In the genomic region with DNA sequence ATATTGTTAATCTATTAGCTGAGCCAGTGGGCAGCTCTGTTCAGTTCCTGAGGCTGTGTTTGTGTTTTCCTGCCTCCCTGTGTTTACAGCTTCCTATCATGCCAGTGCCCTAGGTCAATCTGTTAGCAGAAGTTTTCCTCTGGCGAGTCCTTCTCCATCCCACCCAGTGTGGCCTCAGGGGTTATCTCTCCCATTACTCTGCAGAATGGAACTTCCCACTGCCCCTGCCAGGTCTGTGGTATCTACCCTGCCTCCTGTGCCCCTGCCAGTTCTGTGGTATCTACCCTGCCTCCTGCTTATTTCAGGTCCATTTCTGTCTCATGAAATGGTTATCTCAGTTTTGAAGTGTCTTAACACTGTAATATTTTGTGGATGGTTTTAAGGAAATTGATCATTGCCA, we compare ENCODE assay signal across 25 cellular contexts.
DNase-seq lines count a peak whose midpoint lies in the region; ATAC-seq, FAIRE-seq and TF ChIP-seq lines count a peak whose summit lies in the region.
"Had no signal": no experiment of that assay in that cellular context is flagged by ENCODE, and none has a peak within 500 bp of the region (broad histone marks: within the 10 kb centered on the region; RNA-seq: fewer than 3 reads in every experiment).

No MANE protein-coding gene starts in this region.

- TF ChIP-seq POLR2A in A549 (IDR thresholded peaks at IDR 0.05; ENCODE audit: low read length) = no peak

- no peaks in the 10 kb centered on the region for H3K9me3 Mint-ChIP-seq in dendritic cell treated with granulocyte-macrophage colony-stimulating factor and Interleukin-4, amounts not matched to agents 40 ng/mL and 50 ng/mL, for 4 days
- H3K9me3 Mint-ChIP-seq: activated CD4-positive, alpha-beta memory T cell treated with anti-CD3 and anti-CD28 coated beads, Interleukin-2, amount 10 ng/mL, durations not matched to agents 7 days and 5 days; nephron; stimulated activated memory B cell treated with anti-CD40 and anti-IgM and Interleukin-4, amounts not matched to agents 10 μg/mL and 1 μg/mL and 100 μg/mL, for 72 hours had no signal

- H3K36me3 Mint-ChIP-seq in dendritic cell treated with granulocyte-macrophage colony-stimulating factor and Interleukin-4, amounts not matched to agents 40 ng/mL and 50 ng/mL, for 4 days (ENCODE audit: low read depth) = no peaks in the 10 kb centered on the region
- H3K36me3 Mint-ChIP-seq: stimulated activated memory B cell treated with anti-CD40 and anti-IgM and Interleukin-4, amounts not matched to agents 10 μg/mL and 1 μg/mL and 100 μg/mL, for 72 hours had no signal

- intact Hi-C loops in dendritic cell treated with granulocyte-macrophage colony-stimulating factor and Interleukin-4, amounts not matched to agents 40 ng/mL and 50 ng/mL, for 4 days (cut with micrococcal nuclease) = no loop called here

- no peak overlapping the region for H3K4me2 ChIP-seq in A549
- H3K4me2 ChIP-seq: SK-N-SH had no signal

- TF ChIP-seq CTCF in A549 (IDR thresholded peaks at IDR 0.05) = no peak

- FAIRE-seq in A549 (lab: Jason Lieb, UNC) = no peak
- FAIRE-seq in RCC 7860 (lab: Jason Lieb, UNC) = no peak
- FAIRE-seq: urothelium cell line had no signal

- H3K4me3 ChIP-seq in A549 = no peak overlapping the region
- H3K4me3 ChIP-seq: GM23248, Peyer's patch, prostate gland, suprapubic skin had no signal

- DNase-seq in A549 (ENCODE audit: low read depth in 1 of 2, low spot score in 1 of 2) = no peak
- peak; percentile 17 for DNase-seq in GDM1 (lab: John Stamatoyannopoulos, UW)
- peak; percentile 66 for DNase-seq in NCI-H226
- no peak for DNase-seq in RCC 7860 (ENCODE audit: low spot score)
- DNase-seq: activated CD4-positive, alpha-beta memory T cell treated with anti-CD3 and anti-CD28 coated beads, Interleukin-2, amount 10 ng/mL, durations not matched to agents 7 days and 5 days; activated CD4-positive, CD25-positive, alpha-beta regulatory T cell; brain microvascular endothelial cell; GM23248; NCI-H2081 treated with DMSO at 0.1 percent for 48 hours; NCI-H446 treated with DMSO at 0.1 percent for 48 hours; NK-92 treated with Interleukin-12 subunit alpha and Interleukin-12 subunit beta, amount 100 ng/mL, for 24 hours; Peyer's patch; SK-N-SH; small intestine; T-helper 2 cell had no signal

- TF ChIP-seq RAD21 in A549 (conservative IDR thresholded peaks at IDR 0.05 in 1 of 2, IDR thresholded peaks at IDR 0.05 in 1 of 2) = no peak

- POLR2A ChIA-PET in A549 (lab: Yijun Ruan, JAX) = no interaction called here

- H3K4me1 Mint-ChIP-seq in dendritic cell treated with granulocyte-macrophage colony-stimulating factor and Interleukin-4, amounts not matched to agents 40 ng/mL and 50 ng/mL, for 4 days (ENCODE audit: low read depth) = peaks cover 45% of the 10 kb centered on the region

- H3K27ac ChIP-seq in A549 = peak overlapping the region in 1 of 2 experiments; percentile 36; a peak in 3 of 6 replicates
- H3K27ac ChIP-seq: brain microvascular endothelial cell, C4-2B, GM23248, Peyer's patch, prostate gland, suprapubic skin had no signal

- H3K4me3 Mint-ChIP-seq in dendritic cell treated with granulocyte-macrophage colony-stimulating factor and Interleukin-4, amounts not matched to agents 40 ng/mL and 50 ng/mL, for 4 days = no peak overlapping the region
- H3K4me3 Mint-ChIP-seq: activated CD4-positive, alpha-beta memory T cell treated with anti-CD3 and anti-CD28 coated beads, Interleukin-2, amount 10 ng/mL, durations not matched to agents 7 days and 5 days; nephron; stimulated activated memory B cell treated with anti-CD40 and anti-IgM and Interleukin-4, amounts not matched to agents 10 μg/mL and 1 μg/mL and 100 μg/mL, for 72 hours had no signal

- TF ChIP-seq EP300 in A549 (IDR thresholded peaks at IDR 0.05) = no peak

- H3K9me3 ChIP-seq in A549 = no peaks in the 10 kb centered on the region
- H3K9me3 ChIP-seq: Peyer's patch, prostate gland, SK-N-SH, suprapubic skin had no signal

- no peaks in the 10 kb centered on the region for H3K27me3 Mint-ChIP-seq in dendritic cell treated with granulocyte-macrophage colony-stimulating factor and Interleukin-4, amounts not matched to agents 40 ng/mL and 50 ng/mL, for 4 days
- H3K27me3 Mint-ChIP-seq: activated CD4-positive, alpha-beta memory T cell treated with anti-CD3 and anti-CD28 coated beads, Interleukin-2, amount 10 ng/mL, durations not matched to agents 7 days and 5 days; stimulated activated memory B cell treated with anti-CD40 and anti-IgM and Interleukin-4, amounts not matched to agents 10 μg/mL and 1 μg/mL and 100 μg/mL, for 72 hours had no signal

- ATAC-seq in A549 (peak; percentile 13 to 30; a peak in 2 of 6 replicates), GM21423 (IDR thresholded peaks at IDR 0.05; ENCODE audit: unreplicated experiment) (no peak), GM18858 (IDR thresholded peaks at IDR 0.05; ENCODE audit: unreplicated experiment) (no peak), esophagus mucosa (no peak)
- ATAC-seq: stimulated activated memory B cell treated with anti-CD40 and anti-IgM and Interleukin-4, amounts not matched to agents 10 μg/mL and 1 μg/mL and 100 μg/mL, for 72 hours had no signal

- H3K27ac Mint-ChIP-seq in dendritic cell treated with granulocyte-macrophage colony-stimulating factor and Interleukin-4, amounts not matched to agents 40 ng/mL and 50 ng/mL, for 4 days = peak overlapping the region; percentile 12
- H3K27ac Mint-ChIP-seq: activated CD4-positive, alpha-beta memory T cell treated with anti-CD3 and anti-CD28 coated beads, Interleukin-2, amount 10 ng/mL, durations not matched to agents 7 days and 5 days; stimulated activated memory B cell treated with anti-CD40 and anti-IgM and Interleukin-4, amounts not matched to agents 10 μg/mL and 1 μg/mL and 100 μg/mL, for 72 hours had no signal

- peaks cover 14% of the 10 kb centered on the region; the same call in 2 of the 3 replicates for H3K4me1 ChIP-seq in A549
- H3K4me1 ChIP-seq: Peyer's patch, prostate gland had no signal

- 83% methylated on average over 1 of the region's 1 CpG for WGBS in A549 (ENCODE audit: missing lambda C conversion rate)

- CTCF ChIA-PET in A549 (lab: Yijun Ruan, JAX) = interaction anchor here (0.9 to 1.0 kb wide), 2 partner anchors 55 to 79 kb away, joined by 3 read pairs; no protein-coding TSS in a partner anchor

TF ChIP-seq in A549, 52 proteins besides CTCF, POLR2A, EP300 and RAD21:
- TF ChIP-seq, protein P1, sequence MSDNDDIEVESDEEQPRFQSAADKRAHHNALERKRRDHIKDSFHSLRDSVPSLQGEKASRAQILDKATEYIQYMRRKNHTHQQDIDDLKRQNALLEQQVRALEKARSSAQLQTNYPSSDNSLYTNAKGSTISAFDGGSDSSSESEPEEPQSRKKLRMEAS (IDR thresholded peaks at IDR 0.05) = no peak
- TF ChIP-seq HDAC2 (IDR thresholded peaks at IDR 0.05) = no peak
- TF ChIP-seq EHF (CRISPR knock-in tag; IDR thresholded peaks at IDR 0.05) = no peak
- no peak for TF ChIP-seq MAFK (IDR thresholded peaks at IDR 0.05; ENCODE audit: partially characterized antibody)
- no peak for TF ChIP-seq NPAS2 (CRISPR knock-in tag; IDR thresholded peaks at IDR 0.05; ENCODE audit: borderline replicate concordance)
- TF ChIP-seq MAZ (IDR thresholded peaks at IDR 0.05; ENCODE audit: borderline replicate concordance, low read depth, low read length) = no peak
- no peak for TF ChIP-seq KDM5A (IDR thresholded peaks at IDR 0.05)
- TF ChIP-seq PHF8 (IDR thresholded peaks at IDR 0.05; ENCODE audit: borderline replicate concordance, low read depth) = no peak
- no peak for TF ChIP-seq POLR2AphosphoS2 (conservative IDR thresholded peaks at IDR 0.05; ENCODE audit: low read length)
- TF ChIP-seq ZFP36 (IDR thresholded peaks at IDR 0.05; ENCODE audit: borderline replicate concordance, partially characterized antibody) = no peak
- TF ChIP-seq RCOR1 (IDR thresholded peaks at IDR 0.05; ENCODE audit: low read depth, low read length) = no peak
- TF ChIP-seq FOXS1 (CRISPR knock-in tag; IDR thresholded peaks at IDR 0.05) = no peak
- TF ChIP-seq HOXB13 (CRISPR knock-in tag; IDR thresholded peaks at IDR 0.05; ENCODE audit: low read depth) = no peak

Comparison
In these comparisons a context has a peak if more than half of its experiments do, and no peak if none do; other contexts are left out.
1. ATAC-seq: peak in A549 (2 of 2); none in GM21423 (single experiment), GM18858 (single experiment) and esophagus mucosa (single experiment).
2. DNase-seq: peak in GDM1 (single experiment) and NCI-H226 (single experiment); none in A549 (0 of 2) and RCC 7860 (single experiment).